Comparison of ENCODE assay signal across 15 cellular contexts in genomic region chr1:183822081-183822611, GRCh38. TPM values are rescaled to one million over a fixed set of nuclear protein-coding genes. Genes with fewer than 3 reads are reported as not detected.
DNase-seq lines count a peak whose midpoint lies in the region; ATAC-seq and TF ChIP-seq lines count a peak whose summit lies in the region.
"Had no signal": no experiment of that assay in that cellular context is flagged by ENCODE, and none has a peak within 500 bp of the region (broad histone marks: within the 10 kb centered on the region; RNA-seq: fewer than 3 reads in every experiment).

No MANE protein-coding gene starts in this region.

- peaks cover 30% of the 10 kb centered on the region for H3K4me1 Mint-ChIP-seq in brain
- no peaks in the 10 kb centered on the region for H3K4me1 Mint-ChIP-seq in activated naive CD4-positive, alpha-beta T cell treated with anti-CD3 and anti-CD28 coated beads for 36 hours (ENCODE audit: low read depth)

- H3K9me3 Mint-ChIP-seq in brain, result no peaks in the 10 kb centered on the region
- no peaks in the 10 kb centered on the region for H3K9me3 Mint-ChIP-seq in activated naive CD4-positive, alpha-beta T cell treated with anti-CD3 and anti-CD28 coated beads for 36 hours

- H3K27me3 ChIP-seq in left ventricle myocardium inferior (ENCODE audit: low read depth), result no peaks in the 10 kb centered on the region
- no peaks in the 10 kb centered on the region for H3K27me3 ChIP-seq in stomach
- no peaks in the 10 kb centered on the region for H3K27me3 ChIP-seq in left lung

- CTCF ChIA-PET in activated naive CD4-positive, alpha-beta T cell treated with anti-CD3 and anti-CD28 coated beads for 36 hours (lab: Charles Lee), result no interaction called here

- TF ChIP-seq CTCF in brain (conservative IDR thresholded peaks at IDR 0.05), result no peak
- no peak for TF ChIP-seq CTCF in left ventricle myocardium inferior (IDR thresholded peaks at IDR 0.05; ENCODE audit: borderline replicate concordance)
- no peak for TF ChIP-seq CTCF in stomach (IDR thresholded peaks at IDR 0.05)
- TF ChIP-seq CTCF in left lung (IDR thresholded peaks at IDR 0.05), result no peak

- H3K36me3 Mint-ChIP-seq in brain, result peaks cover 15% of the 10 kb centered on the region
- no peaks in the 10 kb centered on the region for H3K36me3 Mint-ChIP-seq in activated naive CD4-positive, alpha-beta T cell treated with anti-CD3 and anti-CD28 coated beads for 36 hours (ENCODE audit: low read depth)

- no peak overlapping the region for H3K4me3 ChIP-seq in left ventricle myocardium inferior
- H3K4me3 ChIP-seq in stomach, result no peak overlapping the region
- no peak overlapping the region for H3K4me3 ChIP-seq in left lung
- H3K4me3 ChIP-seq: lung had no signal

- peak overlapping the region in 3 of 5 experiments; percentile 35 to 85 (median 44) for H3K27ac Mint-ChIP-seq in brain
- H3K27ac Mint-ChIP-seq in activated naive CD4-positive, alpha-beta T cell treated with anti-CD3 and anti-CD28 coated beads for 36 hours, result no peak overlapping the region

- DNase-seq in ELR (ENCODE audit: low read depth) (peak; percentile 54), left ventricle myocardium inferior (no peak), stomach (no peak), left lung (no peak), NCI-H1105 treated with DMSO at 0.1 percent for 48 hours (lab: John Stamatoyannopoulos, UW) (no peak)
- DNase-seq in activated naive CD4-positive, alpha-beta T cell treated with anti-CD3 and anti-CD28 coated beads for 36 hours, result no peak
- DNase-seq: activated CD4-positive, alpha-beta T cell treated with anti-CD3 and anti-CD28 coated beads, Interleukin-2, amount 50 U/mL, for 1 hour; activated naive CD4-positive, alpha-beta T cell treated with Interleukin-2 at 50 U/mL for 16 hours; Caco-2; erythroblast; NCI-H748 treated with DMSO at 0.1 percent for 48 hours; retina had no signal

- TF ChIP-seq EP300 in stomach (IDR thresholded peaks at IDR 0.05), result no peak

- H3K9me3 ChIP-seq in left ventricle myocardium inferior (replicated peaks) (no peaks in the 10 kb centered on the region), stomach (no peaks in the 10 kb centered on the region), left lung (no peaks in the 10 kb centered on the region)
- H3K9me3 ChIP-seq: Caco-2 had no signal

- ATAC-seq in HG03354 (IDR thresholded peaks at IDR 0.05; ENCODE audit: poor library complexity, severe bottlenecking, unreplicated experiment) (no peak), left lung (no peak)

- TF ChIP-seq POLR2A in stomach (IDR thresholded peaks at IDR 0.05), result no peak

- H3K36me3 ChIP-seq in left ventricle myocardium inferior (no peaks in the 10 kb centered on the region), stomach (no peaks in the 10 kb centered on the region), left lung (peaks cover 0 to 6% of the 10 kb centered on the region in 2 donors)

- intact Hi-C loops in left ventricle myocardium inferior (cut with micrococcal nuclease) (no loop called here), stomach (cut with DNase I; ENCODE audit: low total_unique reads) (no loop called here), left lung (cut with DNase I) (no loop called here)
- intact Hi-C loops in activated naive CD4-positive, alpha-beta T cell treated with anti-CD3 and anti-CD28 coated beads for 36 hours (cut with micrococcal nuclease), result no loop called here

- H3K4me1 ChIP-seq in left ventricle myocardium inferior (peaks cover 57% of the 10 kb centered on the region), stomach (peaks cover 0 to 49% (median 21%) of the 10 kb centered on the region in 4 donors), left lung (peaks cover 11 to 40% of the 10 kb centered on the region in 2 donors)

- 59 to 85% (median 67%) methylated on average over 3 of the region's 3 CpGs for WGBS in stomach, 5 donors

- no peak overlapping the region for H3K4me3 Mint-ChIP-seq in brain
- H3K4me3 Mint-ChIP-seq in activated naive CD4-positive, alpha-beta T cell treated with anti-CD3 and anti-CD28 coated beads for 36 hours, result no peak overlapping the region

- no peaks in the 10 kb centered on the region for H3K27me3 Mint-ChIP-seq in brain
- H3K27me3 Mint-ChIP-seq in activated naive CD4-positive, alpha-beta T cell treated with anti-CD3 and anti-CD28 coated beads for 36 hours (ENCODE audit: low read depth), result no peaks in the 10 kb centered on the region

- H3K27ac ChIP-seq in left ventricle myocardium inferior (replicated peaks) (peak overlapping the region; percentile 66), stomach (peak overlapping the region in 4 of 5 donors; percentile 55 to 76 (median 70)), left lung (peak overlapping the region in 1 of 2 donors; percentile 39)

RNA-seq across cellular contexts. Expression of gene RGL1, which starts 17.2 kb away (rescaled TPM):
- polyA plus RNA-seq in brain (ENCODE audit: insufficient read depth, low read depth, low replicate concordance), result 15.1 TPM
- total RNA-seq in left ventricle myocardium inferior, result 19.4 TPM
- total RNA-seq in stomach, result 10 to 100 TPM in 3 of 5 donors, 1 to 10 TPM in 1, under 1 TPM in 1; 0.58 to 22.2 (median 13.4) TPM
- 1 to 10 TPM; 2.0 to 8.7 (median 8.2) TPM for polyA plus RNA-seq in stomach
- 10 to 100 TPM; 33.7 to 52.6 TPM for total RNA-seq in left lung
- total RNA-seq in activated naive CD4-positive, alpha-beta T cell treated with anti-CD3 and anti-CD28 coated beads for 36 hours, result 1 to 10 TPM; 2.6 to 2.7 TPM
